ENCODE assay signal across 1 cellular context in genomic region chr4:145720656-145721055, GRCh38.
TF ChIP-seq lines count a peak whose summit lies in the region.

No MANE protein-coding gene starts in this region.

TF ChIP-seq in GM23338, 12 proteins besides CTCF, POLR2A, EP300 and RAD21 (continued from another document):
- TF ChIP-seq, protein P1, sequence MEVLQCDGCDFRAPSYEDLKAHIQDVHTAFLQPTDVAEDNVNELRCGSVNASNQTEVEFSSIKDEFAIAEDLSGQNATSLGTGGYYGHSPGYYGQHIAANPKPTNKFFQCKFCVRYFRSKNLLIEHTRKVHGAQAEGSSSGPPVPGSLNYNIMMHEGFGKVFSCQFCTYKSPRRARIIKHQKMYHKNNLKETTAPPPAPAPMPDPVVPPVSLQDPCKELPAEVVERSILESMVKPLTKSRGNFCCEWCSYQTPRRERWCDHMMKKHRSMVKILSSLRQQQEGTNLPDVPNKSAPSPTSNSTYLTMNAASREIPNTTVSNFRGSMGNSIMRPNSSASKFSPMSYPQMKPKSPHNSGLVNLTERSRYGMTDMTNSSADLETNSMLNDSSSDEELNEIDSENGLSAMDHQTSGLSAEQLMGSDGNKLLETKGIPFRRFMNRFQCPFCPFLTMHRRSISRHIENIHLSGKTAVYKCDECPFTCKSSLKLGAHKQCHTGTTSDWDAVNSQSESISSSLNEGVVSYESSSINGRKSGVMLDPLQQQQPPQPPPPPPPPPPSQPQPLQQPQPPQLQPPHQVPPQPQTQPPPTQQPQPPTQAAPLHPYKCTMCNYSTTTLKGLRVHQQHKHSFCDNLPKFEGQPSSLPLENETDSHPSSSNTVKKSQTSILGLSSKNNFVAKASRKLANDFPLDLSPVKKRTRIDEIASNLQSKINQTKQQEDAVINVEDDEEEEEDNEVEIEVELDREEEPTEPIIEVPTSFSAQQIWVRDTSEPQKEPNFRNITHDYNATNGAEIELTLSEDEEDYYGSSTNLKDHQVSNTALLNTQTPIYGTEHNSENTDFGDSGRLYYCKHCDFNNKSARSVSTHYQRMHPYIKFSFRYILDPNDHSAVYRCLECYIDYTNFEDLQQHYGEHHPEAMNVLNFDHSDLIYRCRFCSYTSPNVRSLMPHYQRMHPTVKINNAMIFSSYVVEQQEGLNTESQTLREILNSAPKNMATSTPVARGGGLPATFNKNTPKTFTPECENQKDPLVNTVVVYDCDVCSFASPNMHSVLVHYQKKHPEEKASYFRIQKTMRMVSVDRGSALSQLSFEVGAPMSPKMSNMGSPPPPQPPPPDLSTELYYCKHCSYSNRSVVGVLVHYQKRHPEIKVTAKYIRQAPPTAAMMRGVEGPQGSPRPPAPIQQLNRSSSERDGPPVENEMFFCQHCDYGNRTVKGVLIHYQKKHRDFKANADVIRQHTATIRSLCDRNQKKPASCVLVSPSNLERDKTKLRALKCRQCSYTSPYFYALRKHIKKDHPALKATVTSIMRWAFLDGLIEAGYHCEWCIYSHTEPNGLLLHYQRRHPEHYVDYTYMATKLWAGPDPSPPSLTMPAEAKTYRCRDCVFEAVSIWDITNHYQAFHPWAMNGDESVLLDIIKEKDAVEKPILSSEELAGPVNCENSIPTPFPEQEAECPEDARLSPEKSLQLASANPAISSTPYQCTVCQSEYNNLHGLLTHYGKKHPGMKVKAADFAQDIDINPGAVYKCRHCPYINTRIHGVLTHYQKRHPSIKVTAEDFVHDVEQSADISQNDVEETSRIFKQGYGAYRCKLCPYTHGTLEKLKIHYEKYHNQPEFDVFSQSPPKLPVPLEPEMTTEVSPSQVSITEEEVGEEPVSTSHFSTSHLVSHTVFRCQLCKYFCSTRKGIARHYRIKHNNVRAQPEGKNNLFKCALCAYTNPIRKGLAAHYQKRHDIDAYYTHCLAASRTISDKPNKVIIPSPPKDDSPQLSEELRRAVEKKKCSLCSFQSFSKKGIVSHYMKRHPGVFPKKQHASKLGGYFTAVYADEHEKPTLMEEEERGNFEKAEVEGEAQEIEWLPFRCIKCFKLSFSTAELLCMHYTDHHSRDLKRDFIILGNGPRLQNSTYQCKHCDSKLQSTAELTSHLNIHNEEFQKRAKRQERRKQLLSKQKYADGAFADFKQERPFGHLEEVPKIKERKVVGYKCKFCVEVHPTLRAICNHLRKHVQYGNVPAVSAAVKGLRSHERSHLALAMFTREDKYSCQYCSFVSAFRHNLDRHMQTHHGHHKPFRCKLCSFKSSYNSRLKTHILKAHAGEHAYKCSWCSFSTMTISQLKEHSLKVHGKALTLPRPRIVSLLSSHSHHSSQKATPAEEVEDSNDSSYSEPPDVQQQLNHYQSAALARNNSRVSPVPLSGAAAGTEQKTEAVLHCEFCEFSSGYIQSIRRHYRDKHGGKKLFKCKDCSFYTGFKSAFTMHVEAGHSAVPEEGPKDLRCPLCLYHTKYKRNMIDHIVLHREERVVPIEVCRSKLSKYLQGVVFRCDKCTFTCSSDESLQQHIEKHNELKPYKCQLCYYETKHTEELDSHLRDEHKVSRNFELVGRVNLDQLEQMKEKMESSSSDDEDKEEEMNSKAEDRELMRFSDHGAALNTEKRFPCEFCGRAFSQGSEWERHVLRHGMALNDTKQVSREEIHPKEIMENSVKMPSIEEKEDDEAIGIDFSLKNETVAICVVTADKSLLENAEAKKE (CRISPR knock-in tag; IDR thresholded peaks at IDR 0.05): no peak
- no peak for TF ChIP-seq POLR2AphosphoS5 (IDR thresholded peaks at IDR 0.05; ENCODE audit: low read depth)
- no peak for TF ChIP-seq ZNF331 (CRISPR knock-in tag; IDR thresholded peaks at IDR 0.05; ENCODE audit: low read depth)
- TF ChIP-seq ZNF114 (CRISPR knock-in tag; IDR thresholded peaks at IDR 0.05): no peak
